ENCODE assay signal across 1 cellular context in the genomic region with DNA sequence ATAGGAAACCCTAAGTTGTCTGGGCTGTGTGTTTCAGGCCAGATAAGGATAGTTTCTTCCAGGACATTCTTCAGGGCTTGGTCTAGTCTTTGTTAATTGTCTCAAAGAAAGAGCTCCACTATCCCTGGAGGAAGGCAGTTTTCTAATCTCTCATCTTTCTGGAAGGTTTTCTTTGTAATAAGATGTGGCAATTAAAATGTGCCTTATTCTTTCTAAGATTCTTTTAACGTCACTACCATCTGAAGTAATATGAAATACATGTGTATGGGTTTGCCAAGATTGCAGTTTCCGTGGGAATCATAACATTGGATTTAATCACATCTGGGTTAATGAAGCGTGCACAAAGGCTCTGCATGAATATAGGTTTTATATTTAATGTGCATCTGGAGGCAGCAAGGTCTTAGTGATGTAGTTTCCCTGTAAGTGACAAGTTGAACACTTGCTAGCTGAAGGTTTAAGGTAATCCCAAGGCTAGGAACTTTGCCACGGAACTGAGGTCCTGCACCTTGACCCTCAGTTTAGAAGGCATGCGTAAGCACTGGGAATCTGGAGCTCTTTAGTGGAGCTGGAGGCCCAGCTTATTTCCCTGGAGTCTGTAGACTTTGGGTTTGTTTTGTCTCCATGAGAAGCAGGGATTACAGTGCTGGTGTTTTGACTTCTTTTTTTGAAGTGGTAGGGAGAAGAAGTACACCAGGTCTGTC.
TF ChIP-seq lines count a peak whose summit lies in the region.

No MANE protein-coding gene starts in this region.

TF ChIP-seq in HepG2, 621 proteins besides CTCF, POLR2A, EP300 and RAD21:
- TF ChIP-seq, protein P1, sequence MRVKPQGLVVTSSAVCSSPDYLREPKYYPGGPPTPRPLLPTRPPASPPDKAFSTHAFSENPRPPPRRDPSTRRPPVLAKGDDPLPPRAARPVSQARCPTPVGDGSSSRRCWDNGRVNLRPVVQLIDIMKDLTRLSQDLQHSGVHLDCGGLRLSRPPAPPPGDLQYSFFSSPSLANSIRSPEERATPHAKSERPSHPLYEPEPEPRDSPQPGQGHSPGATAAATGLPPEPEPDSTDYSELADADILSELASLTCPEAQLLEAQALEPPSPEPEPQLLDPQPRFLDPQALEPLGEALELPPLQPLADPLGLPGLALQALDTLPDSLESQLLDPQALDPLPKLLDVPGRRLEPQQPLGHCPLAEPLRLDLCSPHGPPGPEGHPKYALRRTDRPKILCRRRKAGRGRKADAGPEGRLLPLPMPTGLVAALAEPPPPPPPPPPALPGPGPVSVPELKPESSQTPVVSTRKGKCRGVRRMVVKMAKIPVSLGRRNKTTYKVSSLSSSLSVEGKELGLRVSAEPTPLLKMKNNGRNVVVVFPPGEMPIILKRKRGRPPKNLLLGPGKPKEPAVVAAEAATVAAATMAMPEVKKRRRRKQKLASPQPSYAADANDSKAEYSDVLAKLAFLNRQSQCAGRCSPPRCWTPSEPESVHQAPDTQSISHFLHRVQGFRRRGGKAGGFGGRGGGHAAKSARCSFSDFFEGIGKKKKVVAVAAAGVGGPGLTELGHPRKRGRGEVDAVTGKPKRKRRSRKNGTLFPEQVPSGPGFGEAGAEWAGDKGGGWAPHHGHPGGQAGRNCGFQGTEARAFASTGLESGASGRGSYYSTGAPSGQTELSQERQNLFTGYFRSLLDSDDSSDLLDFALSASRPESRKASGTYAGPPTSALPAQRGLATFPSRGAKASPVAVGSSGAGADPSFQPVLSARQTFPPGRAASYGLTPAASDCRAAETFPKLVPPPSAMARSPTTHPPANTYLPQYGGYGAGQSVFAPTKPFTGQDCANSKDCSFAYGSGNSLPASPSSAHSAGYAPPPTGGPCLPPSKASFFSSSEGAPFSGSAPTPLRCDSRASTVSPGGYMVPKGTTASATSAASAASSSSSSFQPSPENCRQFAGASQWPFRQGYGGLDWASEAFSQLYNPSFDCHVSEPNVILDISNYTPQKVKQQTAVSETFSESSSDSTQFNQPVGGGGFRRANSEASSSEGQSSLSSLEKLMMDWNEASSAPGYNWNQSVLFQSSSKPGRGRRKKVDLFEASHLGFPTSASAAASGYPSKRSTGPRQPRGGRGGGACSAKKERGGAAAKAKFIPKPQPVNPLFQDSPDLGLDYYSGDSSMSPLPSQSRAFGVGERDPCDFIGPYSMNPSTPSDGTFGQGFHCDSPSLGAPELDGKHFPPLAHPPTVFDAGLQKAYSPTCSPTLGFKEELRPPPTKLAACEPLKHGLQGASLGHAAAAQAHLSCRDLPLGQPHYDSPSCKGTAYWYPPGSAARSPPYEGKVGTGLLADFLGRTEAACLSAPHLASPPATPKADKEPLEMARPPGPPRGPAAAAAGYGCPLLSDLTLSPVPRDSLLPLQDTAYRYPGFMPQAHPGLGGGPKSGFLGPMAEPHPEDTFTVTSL (CRISPR knock-in tag; IDR thresholded peaks at IDR 0.05; ENCODE audit: borderline replicate concordance): 0 out of 2 replicates have a peak, but pooled peaks have one; percentile 29
- no peak for TF ChIP-seq SOX5 (CRISPR knock-in tag; IDR thresholded peaks at IDR 0.05; ENCODE audit: borderline replicate concordance)
- TF ChIP-seq ZNF549 (CRISPR knock-in tag; IDR thresholded peaks at IDR 0.05): 0 out of 2 replicates have a peak, but pooled peaks have one; percentile 65
- TF ChIP-seq GABPA (IDR thresholded peaks at IDR 0.05; ENCODE audit: low read depth, low read length): no peak
- TF ChIP-seq GABPA (CRISPR knock-in tag; IDR thresholded peaks at IDR 0.05; ENCODE audit: low read depth): peak; percentile 21; the same call in 1 of the 2 replicates
- TF ChIP-seq, protein P2, sequence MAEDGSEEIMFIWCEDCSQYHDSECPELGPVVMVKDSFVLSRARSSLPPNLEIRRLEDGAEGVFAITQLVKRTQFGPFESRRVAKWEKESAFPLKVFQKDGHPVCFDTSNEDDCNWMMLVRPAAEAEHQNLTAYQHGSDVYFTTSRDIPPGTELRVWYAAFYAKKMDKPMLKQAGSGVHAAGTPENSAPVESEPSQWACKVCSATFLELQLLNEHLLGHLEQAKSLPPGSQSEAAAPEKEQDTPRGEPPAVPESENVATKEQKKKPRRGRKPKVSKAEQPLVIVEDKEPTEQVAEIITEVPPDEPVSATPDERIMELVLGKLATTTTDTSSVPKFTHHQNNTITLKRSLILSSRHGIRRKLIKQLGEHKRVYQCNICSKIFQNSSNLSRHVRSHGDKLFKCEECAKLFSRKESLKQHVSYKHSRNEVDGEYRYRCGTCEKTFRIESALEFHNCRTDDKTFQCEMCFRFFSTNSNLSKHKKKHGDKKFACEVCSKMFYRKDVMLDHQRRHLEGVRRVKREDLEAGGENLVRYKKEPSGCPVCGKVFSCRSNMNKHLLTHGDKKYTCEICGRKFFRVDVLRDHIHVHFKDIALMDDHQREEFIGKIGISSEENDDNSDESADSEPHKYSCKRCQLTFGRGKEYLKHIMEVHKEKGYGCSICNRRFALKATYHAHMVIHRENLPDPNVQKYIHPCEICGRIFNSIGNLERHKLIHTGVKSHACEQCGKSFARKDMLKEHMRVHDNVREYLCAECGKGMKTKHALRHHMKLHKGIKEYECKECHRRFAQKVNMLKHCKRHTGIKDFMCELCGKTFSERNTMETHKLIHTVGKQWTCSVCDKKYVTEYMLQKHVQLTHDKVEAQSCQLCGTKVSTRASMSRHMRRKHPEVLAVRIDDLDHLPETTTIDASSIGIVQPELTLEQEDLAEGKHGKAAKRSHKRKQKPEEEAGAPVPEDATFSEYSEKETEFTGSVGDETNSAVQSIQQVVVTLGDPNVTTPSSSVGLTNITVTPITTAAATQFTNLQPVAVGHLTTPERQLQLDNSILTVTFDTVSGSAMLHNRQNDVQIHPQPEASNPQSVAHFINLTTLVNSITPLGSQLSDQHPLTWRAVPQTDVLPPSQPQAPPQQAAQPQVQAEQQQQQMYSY (CRISPR knock-in tag; IDR thresholded peaks at IDR 0.05): peak; percentile 61
- peak; percentile 37; the same call in 1 of the 2 replicates for TF ChIP-seq HDAC1 (CRISPR knock-in tag; IDR thresholded peaks at IDR 0.05)
- TF ChIP-seq KMT2A (CRISPR knock-in tag; IDR thresholded peaks at IDR 0.05): 0 out of 2 replicates have a peak, but pooled peaks have one; percentile 38
- 0 out of 2 replicates have a peak, but pooled peaks have one; percentile 19 for TF ChIP-seq FOXJ3 (CRISPR knock-in tag; IDR thresholded peaks at IDR 0.05; ENCODE audit: borderline replicate concordance)
- TF ChIP-seq, protein P3, sequence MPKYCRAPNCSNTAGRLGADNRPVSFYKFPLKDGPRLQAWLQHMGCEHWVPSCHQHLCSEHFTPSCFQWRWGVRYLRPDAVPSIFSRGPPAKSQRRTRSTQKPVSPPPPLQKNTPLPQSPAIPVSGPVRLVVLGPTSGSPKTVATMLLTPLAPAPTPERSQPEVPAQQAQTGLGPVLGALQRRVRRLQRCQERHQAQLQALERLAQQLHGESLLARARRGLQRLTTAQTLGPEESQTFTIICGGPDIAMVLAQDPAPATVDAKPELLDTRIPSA (CRISPR knock-in tag; IDR thresholded peaks at IDR 0.05; ENCODE audit: borderline replicate concordance): no peak
- TF ChIP-seq, protein P4, sequence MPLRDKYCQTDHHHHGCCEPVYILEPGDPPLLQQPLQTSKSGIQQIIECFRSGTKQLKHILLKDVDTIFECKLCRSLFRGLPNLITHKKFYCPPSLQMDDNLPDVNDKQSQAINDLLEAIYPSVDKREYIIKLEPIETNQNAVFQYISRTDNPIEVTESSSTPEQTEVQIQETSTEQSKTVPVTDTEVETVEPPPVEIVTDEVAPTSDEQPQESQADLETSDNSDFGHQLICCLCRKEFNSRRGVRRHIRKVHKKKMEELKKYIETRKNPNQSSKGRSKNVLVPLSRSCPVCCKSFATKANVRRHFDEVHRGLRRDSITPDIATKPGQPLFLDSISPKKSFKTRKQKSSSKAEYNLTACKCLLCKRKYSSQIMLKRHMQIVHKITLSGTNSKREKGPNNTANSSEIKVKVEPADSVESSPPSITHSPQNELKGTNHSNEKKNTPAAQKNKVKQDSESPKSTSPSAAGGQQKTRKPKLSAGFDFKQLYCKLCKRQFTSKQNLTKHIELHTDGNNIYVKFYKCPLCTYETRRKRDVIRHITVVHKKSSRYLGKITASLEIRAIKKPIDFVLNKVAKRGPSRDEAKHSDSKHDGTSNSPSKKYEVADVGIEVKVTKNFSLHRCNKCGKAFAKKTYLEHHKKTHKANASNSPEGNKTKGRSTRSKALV (CRISPR knock-in tag; IDR thresholded peaks at IDR 0.05): 0 out of 2 replicates have a peak, but pooled peaks have one; percentile 24
- TF ChIP-seq ZNF614 (CRISPR knock-in tag; IDR thresholded peaks at IDR 0.05; ENCODE audit: borderline replicate concordance): 0 out of 2 replicates have a peak, but pooled peaks have one; percentile 7
- 0 out of 2 replicates have a peak, but pooled peaks have one; percentile 42 for TF ChIP-seq HNF4G (IDR thresholded peaks at IDR 0.05; ENCODE audit: borderline replicate concordance, low read depth, low read length)
- TF ChIP-seq HNF4G (CRISPR knock-in tag; IDR thresholded peaks at IDR 0.05; ENCODE audit: borderline replicate concordance, low read depth): no peak
- TF ChIP-seq RELA (CRISPR knock-in tag; IDR thresholded peaks at IDR 0.05): no peak
- TF ChIP-seq HNF4A (CRISPR knock-in tag; IDR thresholded peaks at IDR 0.05): peak; percentile 84
- TF ChIP-seq SOX6 (IDR thresholded peaks at IDR 0.05): no peak
- TF ChIP-seq SOX6 (CRISPR knock-in tag; IDR thresholded peaks at IDR 0.05): no peak
- 0 out of 2 replicates have a peak, but pooled peaks have one; percentile 29 for TF ChIP-seq ZMYM4 (CRISPR knock-in tag; IDR thresholded peaks at IDR 0.05)
- TF ChIP-seq, protein P5, sequence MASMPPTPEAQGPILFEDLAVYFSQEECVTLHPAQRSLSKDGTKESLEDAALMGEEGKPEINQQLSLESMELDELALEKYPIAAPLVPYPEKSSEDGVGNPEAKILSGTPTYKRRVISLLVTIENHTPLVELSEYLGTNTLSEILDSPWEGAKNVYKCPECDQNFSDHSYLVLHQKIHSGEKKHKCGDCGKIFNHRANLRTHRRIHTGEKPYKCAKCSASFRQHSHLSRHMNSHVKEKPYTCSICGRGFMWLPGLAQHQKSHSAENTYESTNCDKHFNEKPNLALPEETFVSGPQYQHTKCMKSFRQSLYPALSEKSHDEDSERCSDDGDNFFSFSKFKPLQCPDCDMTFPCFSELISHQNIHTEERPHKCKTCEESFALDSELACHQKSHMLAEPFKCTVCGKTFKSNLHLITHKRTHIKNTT (CRISPR knock-in tag; IDR thresholded peaks at IDR 0.05): no peak
- peak in 1 of 2 experiments; percentile 51; a peak in 1 of 4 replicates for TF ChIP-seq NR2F1 (CRISPR knock-in tag; IDR thresholded peaks at IDR 0.05)
- TF ChIP-seq PAWR (CRISPR knock-in tag; IDR thresholded peaks at IDR 0.05; ENCODE audit: borderline replicate concordance): no peak
